In genomic region chr14:69483765-69484443, GRCh38 we compare ENCODE assay signal across 9 cellular contexts. TPM values are rescaled to one million over a fixed set of nuclear protein-coding genes. Genes with fewer than 3 reads are reported as not detected.
DNase-seq lines count a peak whose midpoint lies in the region; ATAC-seq, FAIRE-seq and TF ChIP-seq lines count a peak whose summit lies in the region.
"Had no signal": no experiment of that assay in that cellular context is flagged by ENCODE, and none has a peak within 500 bp of the region (broad histone marks: within the 10 kb centered on the region; RNA-seq: fewer than 3 reads in every experiment).

No MANE protein-coding gene starts in this region.

- H3K4me1 Mint-ChIP-seq in activated T-helper 2 cell treated with anti-CD3 and anti-CD28 coated beads, Interferon-gamma antibody, Interleukin-2, Interleukin-4, amounts not matched to agents 10 μg/mL and 5 μg/mL and 100 μg/mL, durations not matched to agents 14 hours and 24 hours and 36 hours (ENCODE audit: low read depth), result no peaks in the 10 kb centered on the region

- no peak for TF ChIP-seq CTCF in HEK293 (tag by site-specific recombination; IDR thresholded peaks at IDR 0.05)

- H3K27ac ChIP-seq in HEK293 (ENCODE audit: extremely low read depth, low read depth, low read length), result no peak overlapping the region
- H3K27ac ChIP-seq in iPS-18a (ENCODE audit: low read length), result no peak overlapping the region
- peak overlapping the region; percentile 65 for H3K27ac ChIP-seq in skeletal muscle tissue (ENCODE audit: low read depth, low read length)

- H3K27me3 ChIP-seq in iPS-18a (ENCODE audit: control insufficient read depth, insufficient read depth, low read length) (peaks cover 60% of the 10 kb centered on the region), skeletal muscle tissue (ENCODE audit: control insufficient read depth in 3 of 3, insufficient read depth in 3 of 3, low read length in 3 of 3) (peaks cover 8 to 24% (median 13%) of the 10 kb centered on the region in 3 donors)

- no peaks in the 10 kb centered on the region for H3K36me3 Mint-ChIP-seq in activated T-helper 2 cell treated with anti-CD3 and anti-CD28 coated beads, Interferon-gamma antibody, Interleukin-2, Interleukin-4, amounts not matched to agents 10 μg/mL and 5 μg/mL and 100 μg/mL, durations not matched to agents 14 hours and 24 hours and 36 hours (ENCODE audit: low read depth)

- H3K9me3 ChIP-seq in HEK293 (ENCODE audit: control insufficient read depth, insufficient read depth, low read depth, low read length) (no peaks in the 10 kb centered on the region), iPS-18a (ENCODE audit: control insufficient read depth, low read depth, low read length) (no peaks in the 10 kb centered on the region), skeletal muscle tissue (ENCODE audit: control insufficient read depth in 3 of 3, low read length in 3 of 3) (no peaks in the 10 kb centered on the region)

- H3K36me3 ChIP-seq in HEK293 (ENCODE audit: control insufficient read depth in 2 of 2, insufficient read depth in 1 of 2, low read length in 2 of 2) (no peaks in the 10 kb centered on the region), iPS-18a (ENCODE audit: control insufficient read depth, low read depth, low read length) (no peaks in the 10 kb centered on the region), skeletal muscle tissue (ENCODE audit: control insufficient read depth in 3 of 3, insufficient read depth in 3 of 3, low read length in 3 of 3) (no peaks in the 10 kb centered on the region)

- no peak overlapping the region for H3K27ac Mint-ChIP-seq in activated T-helper 2 cell treated with anti-CD3 and anti-CD28 coated beads, Interferon-gamma antibody, Interleukin-2, Interleukin-4, amounts not matched to agents 10 μg/mL and 5 μg/mL and 100 μg/mL, durations not matched to agents 14 hours and 24 hours and 36 hours

- intact Hi-C loops in activated T-helper 2 cell treated with anti-CD3 and anti-CD28 coated beads, Interferon-gamma antibody, Interleukin-2, Interleukin-4, amounts not matched to agents 10 μg/mL and 5 μg/mL and 100 μg/mL, durations not matched to agents 14 hours and 24 hours and 36 hours (cut with micrococcal nuclease), result no loop called here

- H3K9me3 Mint-ChIP-seq in activated T-helper 2 cell treated with anti-CD3 and anti-CD28 coated beads, Interferon-gamma antibody, Interleukin-2, Interleukin-4, amounts not matched to agents 10 μg/mL and 5 μg/mL and 100 μg/mL, durations not matched to agents 14 hours and 24 hours and 36 hours, result no peaks in the 10 kb centered on the region

- no peak for DNase-seq in activated T-helper 2 cell treated with anti-CD3 and anti-CD28 coated beads, Interferon-gamma antibody, Interleukin-2, Interleukin-4, amounts not matched to agents 10 μg/mL and 5 μg/mL and 100 μg/mL, durations not matched to agents 14 hours and 24 hours and 36 hours (ENCODE audit: low spot score)
- no peak for DNase-seq in SKM-1 treated with dmso at 0.1 percent for 144 hours (lab: John Stamatoyannopoulos, UW; ENCODE audit: unreplicated experiment)
- DNase-seq in GM12892 (ENCODE audit: insufficient read length), result no peak

- H3K9ac ChIP-seq in iPS-18a (ENCODE audit: low read length) (no peak overlapping the region), skeletal muscle tissue (ENCODE audit: low read depth in 1 of 3, low read length in 3 of 3) (peak overlapping the region in 1 of 3 donors; percentile 56)

- FAIRE-seq in GM12892 (lab: Jason Lieb, UNC), result no peak
- FAIRE-seq: colon had no signal

- H3K4me3 Mint-ChIP-seq in activated T-helper 2 cell treated with anti-CD3 and anti-CD28 coated beads, Interferon-gamma antibody, Interleukin-2, Interleukin-4, amounts not matched to agents 10 μg/mL and 5 μg/mL and 100 μg/mL, durations not matched to agents 14 hours and 24 hours and 36 hours (ENCODE audit: low read depth), result peak overlapping the region; percentile 1

- H3K4me3 ChIP-seq in HEK293 (ENCODE audit: low read depth, low read length) (peak overlapping the region; percentile 35), iPS-18a (ENCODE audit: low read length) (peak overlapping the region; percentile 64), skeletal muscle tissue (ENCODE audit: low read length in 3 of 3) (peak overlapping the region; percentile 64 to 76 (median 69))

- POLR2A ChIA-PET in HEK293 (lab: Yijun Ruan, JAX), result no interaction called here

- ATAC-seq in HG03432 (IDR thresholded peaks at IDR 0.05; ENCODE audit: unreplicated experiment) (no peak), HG02623 (IDR thresholded peaks at IDR 0.05; ENCODE audit: unreplicated experiment) (no peak)

- H3K27me3 Mint-ChIP-seq in activated T-helper 2 cell treated with anti-CD3 and anti-CD28 coated beads, Interferon-gamma antibody, Interleukin-2, Interleukin-4, amounts not matched to agents 10 μg/mL and 5 μg/mL and 100 μg/mL, durations not matched to agents 14 hours and 24 hours and 36 hours (ENCODE audit: low read depth), result peaks cover 46% of the 10 kb centered on the region

- H3K4me1 ChIP-seq in HEK293 (ENCODE audit: control insufficient read depth, insufficient read depth, low read length), result no peaks in the 10 kb centered on the region; the same call in 1 of the 2 replicates
- H3K4me1 ChIP-seq in iPS-18a (ENCODE audit: control insufficient read depth, low read depth, low read length), result no peaks in the 10 kb centered on the region
- H3K4me1 ChIP-seq in skeletal muscle tissue (ENCODE audit: control insufficient read depth in 3 of 3, insufficient read depth in 3 of 3, low read length in 3 of 3), result peaks cover 20 to 34% (median 33%) of the 10 kb centered on the region in 3 donors

- no peak for TF ChIP-seq POLR2A in GM12892 (IDR thresholded peaks at IDR 0.05; ENCODE audit: low read depth, low read length)

- CTCF ChIA-PET in HEK293 (lab: Yijun Ruan, JAX), result no interaction called here

TF ChIP-seq in HEK293, 187 proteins besides CTCF, POLR2A, EP300 and RAD21:
- TF ChIP-seq ZNF664 (tag by site-specific recombination; IDR thresholded peaks at IDR 0.05) (no peak), ZNF274 (IDR thresholded peaks at IDR 0.05; ENCODE audit: low read length) (no peak), ZNF274 (tag by site-specific recombination; IDR thresholded peaks at IDR 0.05; ENCODE audit: borderline replicate concordance) (no peak), KLF8 (tag by site-specific recombination; IDR thresholded peaks at IDR 0.05) (no peak), ZNF184 (tag by site-specific recombination; IDR thresholded peaks at IDR 0.05) (no peak), ATF2 (tag by site-specific recombination; IDR thresholded peaks at IDR 0.05; ENCODE audit: low read depth) (no peak), ZFP37 (tag by site-specific recombination; IDR thresholded peaks at IDR 0.05) (no peak), PRDM2 (tag by site-specific recombination; IDR thresholded peaks at IDR 0.05; ENCODE audit: borderline replicate concordance) (no peak)

RNA-seq across cellular contexts. Expression of gene PLEKHD1, which starts 0.6 kb away (rescaled TPM):
- total RNA-seq in activated T-helper 2 cell treated with anti-CD3 and anti-CD28 coated beads, Interferon-gamma antibody, Interleukin-2, Interleukin-4, amounts not matched to agents 10 μg/mL and 5 μg/mL and 100 μg/mL, durations not matched to agents 14 hours and 24 hours and 36 hours, result 0.09 TPM in 1 of 2 replicates, not detected in the other
- total RNA-seq in skeletal muscle tissue, result under 0.01 TPM
- polyA plus RNA-seq in GM12892 (2012; ENCODE audit: missing spikeins), result not detected
